In the genomic region with DNA sequence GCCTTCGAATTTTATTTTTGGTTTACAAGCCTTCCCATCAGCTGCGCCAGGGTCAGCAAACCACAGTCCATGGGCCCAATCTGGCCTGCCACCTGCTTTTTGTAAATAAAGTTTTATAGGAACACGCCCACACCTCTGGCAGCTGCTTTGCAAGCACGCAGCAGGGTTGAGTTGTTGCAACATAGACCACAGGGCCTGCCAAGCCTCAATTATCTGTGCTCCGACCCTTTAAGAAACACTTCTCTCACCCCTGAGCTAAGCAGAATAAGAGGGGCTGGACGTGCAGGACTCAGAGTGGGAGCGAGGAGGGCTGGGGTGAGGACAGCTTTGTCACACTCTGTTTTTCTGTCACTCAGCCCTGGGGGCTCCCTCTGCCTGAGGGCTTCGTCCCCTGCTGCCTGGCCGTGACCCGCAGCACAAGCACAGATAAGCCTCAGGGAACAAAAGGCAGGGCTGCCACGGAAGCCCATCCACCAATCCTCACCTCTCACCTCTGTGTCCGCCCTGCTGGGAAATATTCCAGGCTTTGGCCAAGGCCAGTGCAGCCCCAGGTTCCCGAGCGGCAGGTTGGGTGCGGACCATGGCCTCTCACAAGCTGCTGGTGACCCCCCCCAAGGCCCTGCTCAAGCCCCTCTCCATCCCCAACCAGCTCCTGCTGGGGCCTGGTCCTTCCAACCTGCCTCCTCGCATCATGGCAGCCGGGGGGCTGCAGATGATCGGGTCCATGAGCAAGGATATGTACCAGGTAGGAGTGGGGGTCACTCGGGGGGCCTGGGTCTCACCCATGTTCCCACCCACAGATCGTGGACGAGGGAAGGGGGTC, we compare ENCODE assay signal across 13 cellular contexts. TPM values are rescaled to one million over a fixed set of nuclear protein-coding genes. Genes with fewer than 3 reads are reported as not detected.
A peak's percentile ranks its signal among the peaks of the same experiment; 100 is the strongest.
DNase-seq lines count a peak whose midpoint lies in the region; ATAC-seq, FAIRE-seq and TF ChIP-seq lines count a peak whose summit lies in the region.
"Had no signal": no experiment of that assay in that cellular context is flagged by ENCODE, and none has a peak within 500 bp of the region (broad histone marks: within the 10 kb centered on the region; RNA-seq: fewer than 3 reads in every experiment).

A gene (plus strand): TSS at position 539 of the 823 bp plus-strand sequence. CDS start 42 bp downstream, at position 581.

- H3K4me1 Mint-ChIP-seq in endothelial cell (ENCODE audit: unreplicated experiment), result no peaks in the 10 kb centered on the region

- DNase-seq in NCI-H345 (lab: John Stamatoyannopoulos, UW) (peak; percentile 13), NCI-H345 treated with DMSO at 0.1 percent for 48 hours (lab: John Stamatoyannopoulos, UW; ENCODE audit: unreplicated experiment) (no peak), NCI-H774 (lab: John Stamatoyannopoulos, UW) (peak; percentile 55), endothelial cell (ENCODE audit: low spot score) (no peak), skeletal muscle cell (ENCODE audit: low read depth) (peak; percentile 21), GM19239 (ENCODE audit: insufficient read length, low spot score) (no peak)
- no peak for DNase-seq in stimulated activated CD4-positive, alpha-beta T cell treated with anti-CD3 and anti-CD28 coated beads, Interleukin-2, amount 100 ng/mL, for 48 hours

- FAIRE-seq in GM19239 (lab: Jason Lieb, UNC), result no peak
- FAIRE-seq: A204.1, RCC 7860 had no signal

- peaks cover 5% of the 10 kb centered on the region for H3K27me3 Mint-ChIP-seq in endothelial cell (ENCODE audit: unreplicated experiment)

- no peak within 1 kb of the TSS for H3K4me3 ChIP-seq in skeletal muscle cell (ENCODE audit: low read depth, low read length)
- H3K4me3 ChIP-seq: tibial nerve had no signal

- H3K27ac Mint-ChIP-seq in endothelial cell (ENCODE audit: unreplicated experiment), result peak within 1 kb of the TSS; percentile 70

- no peak for ATAC-seq in HG03457 (IDR thresholded peaks at IDR 0.05; ENCODE audit: unreplicated experiment)

- H3K36me3 Mint-ChIP-seq in endothelial cell (ENCODE audit: low read depth, unreplicated experiment), result no peaks in the 10 kb centered on the region

- H3K4me3 Mint-ChIP-seq in endothelial cell (ENCODE audit: unreplicated experiment), result no peak within 1 kb of the TSS

- TF ChIP-seq CTCF in endothelial cell (IDR thresholded peaks at IDR 0.05; ENCODE audit: unreplicated experiment), result no peak

- no peaks in the 10 kb centered on the region for H3K9me3 Mint-ChIP-seq in endothelial cell (ENCODE audit: unreplicated experiment)

RNA-seq across cellular contexts. Expression of the gene that starts here (rescaled TPM):
- total RNA-seq in endothelial cell (ENCODE audit: unreplicated experiment), result not detected
- total RNA-seq: Daoy, skeletal muscle tissue had no signal

Comparison
In these comparisons a context has a peak if more than half of its experiments do, and no peak if none do; other contexts are left out.
1. DNase-seq: peak in NCI-H345 (single experiment), NCI-H774 (single experiment) and skeletal muscle cell (single experiment); none in NCI-H345 treated with DMSO at 0.1 percent for 48 hours (single experiment), endothelial cell (single experiment), GM19239 (single experiment) and stimulated activated CD4-positive, alpha-beta T cell treated with anti-CD3 and anti-CD28 coated beads, Interleukin-2, amount 100 ng/mL, for 48 hours (0 of 2).